28 cellular contexts compared by ENCODE assay signal in genomic region chr7:94760702-94761101, GRCh38.
"Had no signal": no experiment of that assay in that cellular context is flagged by ENCODE, and none has a peak within 500 bp of the region (broad histone marks: within the 10 kb centered on the region; RNA-seq: fewer than 3 reads in every experiment).

No MANE protein-coding gene starts in this region.

- H3K9ac ChIP-seq: neural progenitor cell, parathyroid adenoma had no signal

- H3K4me1 ChIP-seq: neural progenitor cell, parathyroid adenoma, psoas muscle, spleen, suprapubic skin, testis, tibial artery, transverse colon, upper lobe of right lung, uterus had no signal

- H3K79me2 ChIP-seq: parathyroid adenoma had no signal

- DNase-seq: natural killer cell; occipital lobe; ovary; posterior cingulate gyrus; psoas muscle; right cardiac atrium; spleen; stimulated activated CD4-positive, alpha-beta T cell treated with anti-CD3 and anti-CD28 coated beads, Interleukin-12 subunit alpha, Interleukin-12 subunit beta, amount 100 ng/mL, for 4 hours; stimulated activated CD4-positive, alpha-beta T cell treated with anti-CD3 and anti-CD28 coated beads, Interleukin-1b, Interleukin-23, amount 100 ng/mL, for 48 hours; stimulated activated CD4-positive, alpha-beta T cell treated with anti-CD3 and anti-CD28 coated beads, Interleukin-4, amount 100 ng/mL, for 1 hour; stimulated activated CD4-positive, alpha-beta T cell treated with anti-CD3 and anti-CD28 coated beads, Interleukin-4, amount 100 ng/mL, for 4 hours; stimulated activated CD8-positive, alpha-beta memory T cell treated with anti-CD3 and anti-CD28 coated beads, Interleukin-4, amount 100 ng/mL, for 48 hours; stimulated activated naive CD4-positive, alpha-beta T cell; stimulated activated naive CD8-positive, alpha-beta T cell treated with anti-CD3 and anti-CD28 coated beads, Interleukin-15, amount 100 ng/mL, for 72 hours; stimulated activated naive CD8-positive, alpha-beta T cell treated with anti-CD3 and anti-CD28 coated beads, Interleukin-15, Interleukin-2, amounts not matched to agents 100 U/mL and 50 U/mL, for 24 hours; substantia nigra; testis; tibial artery; transverse colon; upper lobe of right lung; uterus had no signal

- H3K27ac ChIP-seq: neural progenitor cell, ovary, parathyroid adenoma, psoas muscle, skin epidermis, spleen, suprapubic skin, testis, tibial artery, transverse colon, upper lobe of right lung, uterus had no signal

- H3K36me3 ChIP-seq: neural progenitor cell, ovary, spleen, suprapubic skin, tibial artery, transverse colon, upper lobe of right lung, uterus had no signal

- H3K9me3 ChIP-seq: ovary, psoas muscle, testis, tibial artery, transverse colon, upper lobe of right lung, uterus had no signal

- H3K27me3 ChIP-seq: neural progenitor cell, ovary, spleen, suprapubic skin, testis, tibial artery, transverse colon, upper lobe of right lung, uterus had no signal

- ATAC-seq: natural killer cell; psoas muscle; right cardiac atrium; sciatic nerve; stimulated activated memory B cell treated with anti-CD40 and anti-IgM and Interleukin-4, amounts not matched to agents 10 μg/mL and 1 μg/mL and 100 μg/mL, for 72 hours; stimulated activated naive CD8-positive, alpha-beta T cell treated with anti-CD3 and anti-CD28 coated beads, Interleukin-15, amount 100 ng/mL, for 72 hours; stimulated activated naive CD8-positive, alpha-beta T cell treated with anti-CD3 and anti-CD28 coated beads, Interleukin-15, Interleukin-2, amounts not matched to agents 100 U/mL and 50 U/mL, for 24 hours; upper lobe of right lung had no signal

- H3K4me2 ChIP-seq: neural progenitor cell, smooth muscle cell had no signal

- H2AFZ ChIP-seq: neural progenitor cell, parathyroid adenoma had no signal

- H3K4me3 ChIP-seq: neural progenitor cell, ovary, psoas muscle, skin epidermis, smooth muscle cell, spleen, suprapubic skin, testis, tibial artery, transverse colon, upper lobe of right lung, uterus had no signal
